ENCODE assay signal across 9 cellular contexts in genomic region chr3:16824085-16824696, GRCh38.
A peak's percentile ranks its signal among the peaks of the same experiment; 100 is the strongest.
DNase-seq lines count a peak whose midpoint lies in the region; ATAC-seq and TF ChIP-seq lines count a peak whose summit lies in the region.
"Had no signal": no experiment of that assay in that cellular context is flagged by ENCODE, and none has a peak within 500 bp of the region (broad histone marks: within the 10 kb centered on the region; RNA-seq: fewer than 3 reads in every experiment).

No MANE protein-coding gene starts in this region.

- no peaks in the 10 kb centered on the region for H3K27me3 ChIP-seq in hepatocyte

- H3K4me2 ChIP-seq in hepatocyte, result no peak overlapping the region

- no peak for TF ChIP-seq CTCF in hepatocyte (IDR thresholded peaks at IDR 0.05; ENCODE audit: poor library complexity)

- H3K4me3 ChIP-seq in hepatocyte, result no peak overlapping the region

- H2AFZ ChIP-seq in hepatocyte, result no peak overlapping the region

- 77% methylated on average over 4 of the region's 4 CpGs for WGBS in hepatocyte (ENCODE audit: low lambda C conversion rate, missing lambda C conversion rate)

- no peaks in the 10 kb centered on the region for H3K36me3 Mint-ChIP-seq in stimulated activated memory B cell treated with anti-CD40 and anti-IgM and Interleukin-4, amounts not matched to agents 10 μg/mL and 1 μg/mL and 100 μg/mL, for 72 hours
- no peaks in the 10 kb centered on the region for H3K36me3 Mint-ChIP-seq in activated T-helper 2 cell treated with anti-CD3 and anti-CD28 coated beads, Interferon-gamma antibody, Interleukin-2, Interleukin-4, amounts not matched to agents 10 μg/mL and 5 μg/mL and 100 μg/mL, durations not matched to agents 14 hours and 24 hours and 36 hours (ENCODE audit: low read depth)

- H3K9me2 ChIP-seq in hepatocyte (replicated peaks; ENCODE audit: insufficient read depth), result no peaks in the 10 kb centered on the region

- peak; percentile 87 for ATAC-seq in HG02678 (IDR thresholded peaks at IDR 0.05; ENCODE audit: unreplicated experiment)
- peak; percentile 90 for ATAC-seq in stimulated activated memory B cell treated with anti-CD40 and anti-IgM and Interleukin-4, amounts not matched to agents 10 μg/mL and 1 μg/mL and 100 μg/mL, for 72 hours

- H3K27me3 Mint-ChIP-seq in stimulated activated memory B cell treated with anti-CD40 and anti-IgM and Interleukin-4, amounts not matched to agents 10 μg/mL and 1 μg/mL and 100 μg/mL, for 72 hours, result no peaks in the 10 kb centered on the region
- peaks cover 41% of the 10 kb centered on the region for H3K27me3 Mint-ChIP-seq in activated T-helper 2 cell treated with anti-CD3 and anti-CD28 coated beads, Interferon-gamma antibody, Interleukin-2, Interleukin-4, amounts not matched to agents 10 μg/mL and 5 μg/mL and 100 μg/mL, durations not matched to agents 14 hours and 24 hours and 36 hours (ENCODE audit: low read depth)

- intact Hi-C loops in activated T-helper 2 cell treated with anti-CD3 and anti-CD28 coated beads, Interferon-gamma antibody, Interleukin-2, Interleukin-4, amounts not matched to agents 10 μg/mL and 5 μg/mL and 100 μg/mL, durations not matched to agents 14 hours and 24 hours and 36 hours (cut with micrococcal nuclease), result loop anchor here (1.0 to 10.0 kb wide), 5 partner anchors 19 to 529 kb away; partner anchors contain the start of gene PLCL2

- H3K79me2 ChIP-seq in hepatocyte, result no peaks in the 10 kb centered on the region

- H3K4me1 Mint-ChIP-seq in stimulated activated memory B cell treated with anti-CD40 and anti-IgM and Interleukin-4, amounts not matched to agents 10 μg/mL and 1 μg/mL and 100 μg/mL, for 72 hours, result peaks cover 16% of the 10 kb centered on the region
- peaks cover 24% of the 10 kb centered on the region for H3K4me1 Mint-ChIP-seq in activated T-helper 2 cell treated with anti-CD3 and anti-CD28 coated beads, Interferon-gamma antibody, Interleukin-2, Interleukin-4, amounts not matched to agents 10 μg/mL and 5 μg/mL and 100 μg/mL, durations not matched to agents 14 hours and 24 hours and 36 hours (ENCODE audit: low read depth)

- no peaks in the 10 kb centered on the region for H4K20me1 ChIP-seq in hepatocyte (ENCODE audit: insufficient read depth, poor library complexity, severe bottlenecking)

- no peaks in the 10 kb centered on the region for H3K9me3 ChIP-seq in hepatocyte (ENCODE audit: low read depth)

- H3K36me3 ChIP-seq in hepatocyte (replicated peaks; ENCODE audit: insufficient read depth, low read depth), result no peaks in the 10 kb centered on the region

- H3K9me3 Mint-ChIP-seq in stimulated activated memory B cell treated with anti-CD40 and anti-IgM and Interleukin-4, amounts not matched to agents 10 μg/mL and 1 μg/mL and 100 μg/mL, for 72 hours, result no peaks in the 10 kb centered on the region
- H3K9me3 Mint-ChIP-seq in activated T-helper 2 cell treated with anti-CD3 and anti-CD28 coated beads, Interferon-gamma antibody, Interleukin-2, Interleukin-4, amounts not matched to agents 10 μg/mL and 5 μg/mL and 100 μg/mL, durations not matched to agents 14 hours and 24 hours and 36 hours, result no peaks in the 10 kb centered on the region

- H3K27ac ChIP-seq in hepatocyte, result no peak overlapping the region

- no peak overlapping the region for H3K4me3 Mint-ChIP-seq in stimulated activated memory B cell treated with anti-CD40 and anti-IgM and Interleukin-4, amounts not matched to agents 10 μg/mL and 1 μg/mL and 100 μg/mL, for 72 hours
- no peak overlapping the region for H3K4me3 Mint-ChIP-seq in activated T-helper 2 cell treated with anti-CD3 and anti-CD28 coated beads, Interferon-gamma antibody, Interleukin-2, Interleukin-4, amounts not matched to agents 10 μg/mL and 5 μg/mL and 100 μg/mL, durations not matched to agents 14 hours and 24 hours and 36 hours (ENCODE audit: low read depth)

- DNase-seq in activated CD8-positive, alpha-beta memory T cell treated with anti-CD3 and anti-CD28 coated beads, Interleukin-2, amount 50 U/mL, for 4 hours, result peak; percentile 17
- DNase-seq in activated CD8-positive, alpha-beta memory T cell treated with anti-CD3 and anti-CD28 coated beads for 24 hours, result no peak
- DNase-seq in NCI-H2171 (lab: John Stamatoyannopoulos, UW) (peak; percentile 62), ecto neural progenitor cell (ENCODE audit: low spot score) (no peak), hepatocyte (ENCODE audit: low spot score) (no peak)
- no peak for DNase-seq in activated T-helper 2 cell treated with anti-CD3 and anti-CD28 coated beads, Interferon-gamma antibody, Interleukin-2, Interleukin-4, amounts not matched to agents 10 μg/mL and 5 μg/mL and 100 μg/mL, durations not matched to agents 14 hours and 24 hours and 36 hours (ENCODE audit: low spot score)
- DNase-seq: activated effector memory CD4-positive, alpha-beta T cell treated with Interleukin-2 at 50 U/mL for 16 hours had no signal

- H3K27ac Mint-ChIP-seq in stimulated activated memory B cell treated with anti-CD40 and anti-IgM and Interleukin-4, amounts not matched to agents 10 μg/mL and 1 μg/mL and 100 μg/mL, for 72 hours, result peak overlapping the region; percentile 27
- no peak overlapping the region for H3K27ac Mint-ChIP-seq in activated T-helper 2 cell treated with anti-CD3 and anti-CD28 coated beads, Interferon-gamma antibody, Interleukin-2, Interleukin-4, amounts not matched to agents 10 μg/mL and 5 μg/mL and 100 μg/mL, durations not matched to agents 14 hours and 24 hours and 36 hours

- no peaks in the 10 kb centered on the region for H3K4me1 ChIP-seq in hepatocyte (ENCODE audit: insufficient read depth)

Comparison
In these comparisons a context has a peak if more than half of its experiments do, and no peak if none do; other contexts are left out.
1. DNase-seq: peak in activated CD8-positive, alpha-beta memory T cell treated with anti-CD3 and anti-CD28 coated beads, Interleukin-2, amount 50 U/mL, for 4 hours (single experiment) and NCI-H2171 (single experiment); none in activated CD8-positive, alpha-beta memory T cell treated with anti-CD3 and anti-CD28 coated beads for 24 hours (single experiment), ecto neural progenitor cell (single experiment), activated T-helper 2 cell treated with anti-CD3 and anti-CD28 coated beads, Interferon-gamma antibody, Interleukin-2, Interleukin-4, amounts not matched to agents 10 μg/mL and 5 μg/mL and 100 μg/mL, durations not matched to agents 14 hours and 24 hours and 36 hours (single experiment) and hepatocyte (single experiment).